10 cellular contexts compared by ENCODE assay signal in genomic region chr2:42127425-42128424, GRCh38. TPM values are rescaled to one million over a fixed set of nuclear protein-coding genes. Genes with fewer than 3 reads are reported as not detected.
DNase-seq lines count a peak whose midpoint lies in the region; ATAC-seq and TF ChIP-seq lines count a peak whose summit lies in the region.
"Had no signal": no experiment of that assay in that cellular context is flagged by ENCODE, and none has a peak within 500 bp of the region (broad histone marks: within the 10 kb centered on the region; RNA-seq: fewer than 3 reads in every experiment).

No MANE protein-coding gene starts in this region.

- peaks cover 87% of the 10 kb centered on the region for H3K4me1 Mint-ChIP-seq in activated CD8-positive, alpha-beta memory T cell treated with anti-CD3 and anti-CD28 coated beads, Interleukin-2, amount 10 ng/mL, durations not matched to agents 7 days and 5 days
- peaks cover 79% of the 10 kb centered on the region for H3K4me1 Mint-ChIP-seq in activated naive CD8-positive, alpha-beta T cell treated with anti-CD3 and anti-CD28 coated beads, Interleukin-2, amount 10 ng/mL, durations not matched to agents 7 days and 5 days

- H3K36me3 ChIP-seq in suprapubic skin: no peaks in the 10 kb centered on the region

- POLR2A ChIA-PET in activated naive CD8-positive, alpha-beta T cell treated with anti-CD3 and anti-CD28 coated beads, Interleukin-2, amount 10 ng/mL, durations not matched to agents 7 days and 5 days (lab: Charles Lee): interaction anchor here (0.5 to 12.7 kb wide), 12 partner anchors 9 to 682 kb away, joined by 3 to 170 read pairs (median 4); no protein-coding TSS in a partner anchor

- no peaks in the 10 kb centered on the region for H3K9me3 ChIP-seq in suprapubic skin

- H3K36me3 Mint-ChIP-seq in activated CD8-positive, alpha-beta memory T cell treated with anti-CD3 and anti-CD28 coated beads, Interleukin-2, amount 10 ng/mL, durations not matched to agents 7 days and 5 days: peaks cover 6% of the 10 kb centered on the region
- peaks cover 4% of the 10 kb centered on the region for H3K36me3 Mint-ChIP-seq in activated naive CD8-positive, alpha-beta T cell treated with anti-CD3 and anti-CD28 coated beads, Interleukin-2, amount 10 ng/mL, durations not matched to agents 7 days and 5 days

- ATAC-seq in activated CD8-positive, alpha-beta memory T cell treated with anti-CD3 and anti-CD28 coated beads, Interleukin-2, amount 10 ng/mL, durations not matched to agents 7 days and 5 days: peak; percentile 18
- ATAC-seq in HG03066 (IDR thresholded peaks at IDR 0.05; ENCODE audit: low read depth, unreplicated experiment) (peak; percentile 67), omental fat pad (ENCODE audit: low FRiP score) (no peak)
- ATAC-seq in activated naive CD8-positive, alpha-beta T cell treated with anti-CD3 and anti-CD28 coated beads, Interleukin-2, amount 10 ng/mL, durations not matched to agents 7 days and 5 days (ENCODE audit: low read depth): peak; percentile 37

- TF ChIP-seq CTCF in suprapubic skin (IDR thresholded peaks at IDR 0.05) (no peak), omental fat pad (IDR thresholded peaks at IDR 0.05) (no peak)

- peak overlapping the region; percentile 90 for H3K27ac Mint-ChIP-seq in activated CD8-positive, alpha-beta memory T cell treated with anti-CD3 and anti-CD28 coated beads, Interleukin-2, amount 10 ng/mL, durations not matched to agents 7 days and 5 days
- peak overlapping the region; percentile 90 for H3K27ac Mint-ChIP-seq in activated naive CD8-positive, alpha-beta T cell treated with anti-CD3 and anti-CD28 coated beads, Interleukin-2, amount 10 ng/mL, durations not matched to agents 7 days and 5 days

- no peak for DNase-seq in activated CD8-positive, alpha-beta memory T cell treated with anti-CD3 and anti-CD28 coated beads, Interleukin-2, amount 10 ng/mL, durations not matched to agents 7 days and 5 days
- DNase-seq in activated CD8-positive, alpha-beta memory T cell treated with anti-CD3 and anti-CD28 coated beads for 24 hours: no peak
- DNase-seq in activated naive CD8-positive, alpha-beta T cell treated with anti-CD3 and anti-CD28 coated beads, Interleukin-2, amount 10 ng/mL, durations not matched to agents 7 days and 5 days: no peak
- DNase-seq in suprapubic skin (ENCODE audit: low spot score in 2 of 2): no peak
- no peak for DNase-seq in COLO829 (ENCODE audit: low spot score)
- DNase-seq in omental fat pad (ENCODE audit: low spot score): no peak
- no peak for DNase-seq in NCI-H2171 treated with DMSO at 0.1 percent for 48 hours (lab: John Stamatoyannopoulos, UW)

- H3K4me1 ChIP-seq in suprapubic skin: peaks cover 74% of the 10 kb centered on the region

- H3K9me3 Mint-ChIP-seq in activated CD8-positive, alpha-beta memory T cell treated with anti-CD3 and anti-CD28 coated beads, Interleukin-2, amount 10 ng/mL, durations not matched to agents 7 days and 5 days (ENCODE audit: low read depth): no peaks in the 10 kb centered on the region
- no peaks in the 10 kb centered on the region for H3K9me3 Mint-ChIP-seq in activated naive CD8-positive, alpha-beta T cell treated with anti-CD3 and anti-CD28 coated beads, Interleukin-2, amount 10 ng/mL, durations not matched to agents 7 days and 5 days

- H3K4me3 ChIP-seq in suprapubic skin: peak overlapping the region; percentile 29

- H3K27ac ChIP-seq in suprapubic skin: peak overlapping the region; percentile 71
- H3K27ac ChIP-seq: C4-2B, VCaP had no signal

- TF ChIP-seq EP300 in suprapubic skin (IDR thresholded peaks at IDR 0.05): no peak

- no peaks in the 10 kb centered on the region for H3K27me3 Mint-ChIP-seq in activated CD8-positive, alpha-beta memory T cell treated with anti-CD3 and anti-CD28 coated beads, Interleukin-2, amount 10 ng/mL, durations not matched to agents 7 days and 5 days
- no peaks in the 10 kb centered on the region for H3K27me3 Mint-ChIP-seq in activated naive CD8-positive, alpha-beta T cell treated with anti-CD3 and anti-CD28 coated beads, Interleukin-2, amount 10 ng/mL, durations not matched to agents 7 days and 5 days

- CTCF ChIA-PET in activated CD8-positive, alpha-beta memory T cell treated with anti-CD3 and anti-CD28 coated beads, Interleukin-2, amount 10 ng/mL, durations not matched to agents 7 days and 5 days (lab: Charles Lee): interaction anchor here (0.6 to 5.2 kb wide), 8 partner anchors 9 to 69 kb away, joined by 3 to 24 read pairs (median 4); no protein-coding TSS in a partner anchor

- peak overlapping the region; percentile 53 for H3K4me3 Mint-ChIP-seq in activated CD8-positive, alpha-beta memory T cell treated with anti-CD3 and anti-CD28 coated beads, Interleukin-2, amount 10 ng/mL, durations not matched to agents 7 days and 5 days
- peak overlapping the region; percentile 63 for H3K4me3 Mint-ChIP-seq in activated naive CD8-positive, alpha-beta T cell treated with anti-CD3 and anti-CD28 coated beads, Interleukin-2, amount 10 ng/mL, durations not matched to agents 7 days and 5 days

- TF ChIP-seq POLR2A in suprapubic skin (IDR thresholded peaks at IDR 0.05): no peak

- WGBS in suprapubic skin: 39% methylated on average over 5 of the region's 5 CpGs

- no peaks in the 10 kb centered on the region for H3K27me3 ChIP-seq in suprapubic skin

RNA-seq across cellular contexts. Expression of gene EML4, which starts 41.4 kb away (rescaled TPM):
- 100 to 1,000 TPM in 1 of 2 experiments, 10 to 100 TPM in 1; 73.4 to 110 TPM for total RNA-seq in activated CD8-positive, alpha-beta memory T cell treated with anti-CD3 and anti-CD28 coated beads, Interleukin-2, amount 10 ng/mL, durations not matched to agents 7 days and 5 days
- total RNA-seq in activated naive CD8-positive, alpha-beta T cell treated with anti-CD3 and anti-CD28 coated beads, Interleukin-2, amount 10 ng/mL, durations not matched to agents 7 days and 5 days: 100 to 1,000 TPM; 111 to 119 TPM
- total RNA-seq in suprapubic skin (10 to 100 TPM; 38.9 to 67.1 (median 43.3) TPM), omental fat pad (10 to 100 TPM; 33.3 to 79.6 (median 41.5) TPM)
